Comparison of ENCODE assay signal across 12 cellular contexts in genomic region chr13:44692173-44692713, GRCh38.
A peak's percentile ranks its signal among the peaks of the same experiment; 100 is the strongest.
DNase-seq lines count a peak whose midpoint lies in the region; ATAC-seq and TF ChIP-seq lines count a peak whose summit lies in the region.
"Had no signal": no experiment of that assay in that cellular context is flagged by ENCODE, and none has a peak within 500 bp of the region (broad histone marks: within the 10 kb centered on the region; RNA-seq: fewer than 3 reads in every experiment).

No MANE protein-coding gene starts in this region.

- H3K27ac ChIP-seq in SK-N-SH (ENCODE audit: low read depth in 2 of 2, low read length in 1 of 2) (no peak overlapping the region), HCT116 (ENCODE audit: low read depth, low read length) (no peak overlapping the region), SK-N-MC (no peak overlapping the region)
- H3K27ac ChIP-seq: vagina had no signal

- H3K27me3 ChIP-seq in SK-N-SH (ENCODE audit: insufficient read depth): no peaks in the 10 kb centered on the region
- no peaks in the 10 kb centered on the region for H3K27me3 ChIP-seq in HCT116 (ENCODE audit: insufficient read depth, low read length)
- H3K27me3 ChIP-seq: vagina had no signal

- intact Hi-C loops in HCT116 (cut with micrococcal nuclease): no loop called here

- POLR2A ChIA-PET in SK-N-SH (lab: Yijun Ruan, JAX): no interaction called here
- POLR2A ChIA-PET in HCT116 (lab: Charles Lee): interaction anchor here (0.6 to 3.0 kb wide), 21 partner anchors 11 to 514 kb away, joined by 3 to 43 read pairs (median 4); no protein-coding TSS in a partner anchor

- ATAC-seq in SK-N-SH treated with all-trans-retinoic acid at 6 μM for 48 hours (peak; percentile 58), HCT116 (peak; percentile 89), HG03280 (IDR thresholded peaks at IDR 0.05; ENCODE audit: unreplicated experiment) (no peak)
- no peak for ATAC-seq in activated T-cell treated with anti-CD3 and anti-CD28 coated beads, Interleukin-2, amount 50 U/mL, for 72 hours (replicated peaks in 1 of 2)

- TSS peak; percentile 96 for BruUV-seq in HCT116 (replicated peaks; lab: Mats Ljungman, UMichigan)

- no peak for DNase-seq in SK-N-SH
- DNase-seq in HCT116 (ENCODE audit: low read depth, low spot score): peak; percentile 70
- peak; percentile 20 for DNase-seq in SK-N-MC (ENCODE audit: low read depth, low spot score)
- DNase-seq in islet precursor cell: peak; percentile 50
- DNase-seq in stimulated activated CD4-positive, alpha-beta T cell treated with anti-CD3 and anti-CD28 coated beads, Interleukin-12 subunit alpha, Interleukin-12 subunit beta, amount 100 ng/mL, for 4 hours: no peak
- no peak for DNase-seq in activated T-cell treated with anti-CD3 and anti-CD28 coated beads, Interleukin-2, amount 50 U/mL, for 72 hours
- DNase-seq: activated CD4-positive, alpha-beta T cell treated with anti-CD3 and anti-CD28 coated beads for 4 hours; activated naive CD8-positive, alpha-beta T cell treated with anti-CD3 and anti-CD28 coated beads, Interleukin-2, amount 10 ng/mL, durations not matched to agents 7 days and 5 days; stimulated activated naive CD4-positive, alpha-beta T cell treated with Interleukin-2 at 50 U/mL for 16 hours had no signal

- no peaks in the 10 kb centered on the region for H3K36me3 ChIP-seq in SK-N-SH (replicated peaks in 1 of 2; ENCODE audit: control insufficient read depth in 1 of 2, insufficient read depth in 2 of 2, low read length in 1 of 2)
- H3K36me3 ChIP-seq in HCT116 (ENCODE audit: control insufficient read depth in 1 of 2, insufficient read depth in 2 of 2, low read length in 2 of 2): no peaks in the 10 kb centered on the region
- no peaks in the 10 kb centered on the region for H3K36me3 ChIP-seq in SK-N-MC (ENCODE audit: insufficient read depth, low read length)
- H3K36me3 ChIP-seq: vagina had no signal

- no peaks in the 10 kb centered on the region for H3K9me3 Mint-ChIP-seq in activated T-cell treated with anti-CD3 and anti-CD28 coated beads, Interleukin-2, amount 50 U/mL, for 72 hours

- TF ChIP-seq POLR2A in HCT116 (IDR thresholded peaks at IDR 0.05; ENCODE audit: borderline replicate concordance, extremely low read depth, insufficient read depth, insufficient read length): peak; percentile 100

- peaks cover 4 to 7% of the 10 kb centered on the region in 2 experiments; a peak in 1 of 4 replicates for H3K4me1 ChIP-seq in SK-N-SH (ENCODE audit: control insufficient read depth in 1 of 2, insufficient read depth in 2 of 2, low read depth in 1 of 2, low read length in 1 of 2)
- no peaks in the 10 kb centered on the region for H3K4me1 ChIP-seq in HCT116 (ENCODE audit: control insufficient read depth in 1 of 2, insufficient read depth in 2 of 2, low read length in 2 of 2)
- H3K4me1 ChIP-seq: vagina had no signal

- CTCF ChIA-PET in SK-N-SH (lab: Yijun Ruan, JAX) (no interaction called here), HCT116 (lab: Charles Lee) (interaction anchor here (0.7 to 1.2 kb wide), 4 partner anchors 10 to 126 kb away, joined by 3 to 4 read pairs (median 4); no protein-coding TSS in a partner anchor)

- no peak overlapping the region for H3K27ac Mint-ChIP-seq in activated T-cell treated with anti-CD3 and anti-CD28 coated beads, Interleukin-2, amount 50 U/mL, for 72 hours
- H3K27ac Mint-ChIP-seq: activated naive CD8-positive, alpha-beta T cell treated with anti-CD3 and anti-CD28 coated beads, Interleukin-2, amount 10 ng/mL, durations not matched to agents 7 days and 5 days had no signal

- TF ChIP-seq RAD21 in SK-N-SH (IDR thresholded peaks at IDR 0.05; ENCODE audit: low read length) (no peak), HCT116 (IDR thresholded peaks at IDR 0.05; ENCODE audit: low read depth) (no peak)

- H3K4me2 ChIP-seq in SK-N-SH (no peak overlapping the region), HCT116 (ENCODE audit: low read length) (no peak overlapping the region)

- no peak overlapping the region for H3K4me3 Mint-ChIP-seq in activated T-cell treated with anti-CD3 and anti-CD28 coated beads, Interleukin-2, amount 50 U/mL, for 72 hours
- H3K4me3 Mint-ChIP-seq: activated naive CD8-positive, alpha-beta T cell treated with anti-CD3 and anti-CD28 coated beads, Interleukin-2, amount 10 ng/mL, durations not matched to agents 7 days and 5 days had no signal

- peaks cover 32% of the 10 kb centered on the region for H3K27me3 Mint-ChIP-seq in activated T-cell treated with anti-CD3 and anti-CD28 coated beads, Interleukin-2, amount 50 U/mL, for 72 hours (ENCODE audit: low read depth)

- H3K79me2 ChIP-seq in SK-N-SH (ENCODE audit: insufficient read depth): no peaks in the 10 kb centered on the region
- H3K79me2 ChIP-seq in HCT116 (ENCODE audit: insufficient read depth, low read length): no peaks in the 10 kb centered on the region

- no peak for TF ChIP-seq EP300 in SK-N-SH (IDR thresholded peaks at IDR 0.05; ENCODE audit: borderline replicate concordance in 1 of 2, low read depth in 1 of 2, low read length in 1 of 2)

- no peaks in the 10 kb centered on the region for H3K4me1 Mint-ChIP-seq in activated T-cell treated with anti-CD3 and anti-CD28 coated beads, Interleukin-2, amount 50 U/mL, for 72 hours (ENCODE audit: low read depth)

- H3K36me3 Mint-ChIP-seq in activated T-cell treated with anti-CD3 and anti-CD28 coated beads, Interleukin-2, amount 50 U/mL, for 72 hours (ENCODE audit: insufficient read depth in 2 of 2): no peaks in the 10 kb centered on the region
- H3K36me3 Mint-ChIP-seq: activated naive CD8-positive, alpha-beta T cell treated with anti-CD3 and anti-CD28 coated beads, Interleukin-2, amount 10 ng/mL, durations not matched to agents 7 days and 5 days had no signal

- no peaks in the 10 kb centered on the region for H3K9me2 ChIP-seq in SK-N-SH
- H3K9me2 ChIP-seq in HCT116 (ENCODE audit: insufficient read depth): no peaks in the 10 kb centered on the region

- H3F3A ChIP-seq in SK-N-SH (replicated peaks; ENCODE audit: insufficient read depth): no peaks in the 10 kb centered on the region

- H4K20me1 ChIP-seq in SK-N-SH (ENCODE audit: insufficient read depth) (no peaks in the 10 kb centered on the region), HCT116 (ENCODE audit: insufficient read depth) (no peaks in the 10 kb centered on the region)

- TF ChIP-seq CTCF in SK-N-SH (IDR thresholded peaks at IDR 0.05): no peak
- TF ChIP-seq CTCF in HCT116 (IDR thresholded peaks at IDR 0.05 in 2 of 3, conservative IDR thresholded peaks at IDR 0.05 in 1 of 3; ENCODE audit: borderline replicate concordance in 1 of 3, insufficient read depth in 1 of 3, low read depth in 2 of 3, low read length in 2 of 3): peak in 2 of 3 experiments; percentile 20 to 35; a peak in 2 of 6 replicates

- H3K9me3 ChIP-seq in SK-N-SH (no peaks in the 10 kb centered on the region), HCT116 (ENCODE audit: control insufficient read depth in 1 of 2, insufficient read depth in 1 of 2, low read depth in 1 of 2, low read length in 2 of 2) (no peaks in the 10 kb centered on the region), SK-N-MC (ENCODE audit: low read depth, low read length) (no peaks in the 10 kb centered on the region)
- H3K9me3 ChIP-seq: vagina had no signal

- RAD21 ChIA-PET in HCT116 (lab: Charles Lee; ENCODE audit: low non-redundant PET in 1 of 2, low total read pairs in 2 of 2, uncharacterized antibody in 2 of 2, unreplicated experiment in 2 of 2): no interaction called here

- no peak overlapping the region for H3K9ac ChIP-seq in SK-N-SH
- no peak overlapping the region for H3K9ac ChIP-seq in HCT116 (ENCODE audit: low read length)
- no peak overlapping the region for H3K9ac ChIP-seq in SK-N-MC (ENCODE audit: insufficient read length)

- H2AFZ ChIP-seq in SK-N-SH (ENCODE audit: low read depth) (no peak overlapping the region), HCT116 (ENCODE audit: low read depth, low read length, poor library complexity, severe bottlenecking) (no peak overlapping the region)

- no peak overlapping the region for H3K4me3 ChIP-seq in SK-N-SH (ENCODE audit: low read depth in 2 of 2, low read length in 1 of 2)
- H3K4me3 ChIP-seq in HCT116 (replicated peaks in 1 of 2; ENCODE audit: low read depth in 1 of 2, low read length in 2 of 2): no peak overlapping the region
- H3K4me3 ChIP-seq in SK-N-MC: no peak overlapping the region
- H3K4me3 ChIP-seq: vagina had no signal

- WGBS in SK-N-SH (ENCODE audit: low lambda C conversion rate): 96% methylated on average over 2 of the region's 2 CpGs

TF ChIP-seq in SK-N-SH treated with all-trans-retinoic acid at 6 μM for 48 hours, 23 proteins besides CTCF, POLR2A, EP300 and RAD21 (continues in another document):
- 0 out of 2 replicates have a peak, but pooled peaks have one; percentile 52 for TF ChIP-seq RARB (CRISPR knock-in tag; IDR thresholded peaks at IDR 0.05)
- TF ChIP-seq GLIS3 (CRISPR knock-in tag; IDR thresholded peaks at IDR 0.05): 0 out of 2 replicates have a peak, but pooled peaks have one; percentile 72
- TF ChIP-seq ESRRG (CRISPR knock-in tag; IDR thresholded peaks at IDR 0.05): 0 out of 2 replicates have a peak, but pooled peaks have one; percentile 55
- TF ChIP-seq ZC3H10 (CRISPR knock-in tag; IDR thresholded peaks at IDR 0.05): 0 out of 2 replicates have a peak, but pooled peaks have one; percentile 39
- no peak for TF ChIP-seq ISL1 (CRISPR knock-in tag; IDR thresholded peaks at IDR 0.05)

TF ChIP-seq in SK-N-SH, 30 proteins besides CTCF, POLR2A, EP300 and RAD21 (continues in another document):
- TF ChIP-seq TAF1 (IDR thresholded peaks at IDR 0.05; ENCODE audit: borderline replicate concordance, low read depth, low read length): no peak
- TF ChIP-seq POLR2AphosphoS5 (IDR thresholded peaks at IDR 0.05; ENCODE audit: low read depth, low read length): no peak
- no peak for TF ChIP-seq FOSL2 (IDR thresholded peaks at IDR 0.05; ENCODE audit: borderline replicate concordance, low read depth)
- TF ChIP-seq NFIC (IDR thresholded peaks at IDR 0.05; ENCODE audit: borderline replicate concordance): no peak
- no peak for TF ChIP-seq SMC3 (IDR thresholded peaks at IDR 0.05; ENCODE audit: low read depth, low read length)

TF ChIP-seq in HCT116, 20 proteins besides CTCF, POLR2A, EP300 and RAD21:
- TF ChIP-seq POLR2AphosphoS5 (IDR thresholded peaks at IDR 0.05; ENCODE audit: low read depth, low read length) (peak; percentile 73), ELF1 (IDR thresholded peaks at IDR 0.05; ENCODE audit: borderline replicate concordance, low read depth) (no peak)

Comparison
In these comparisons a context has a peak if more than half of its experiments do, and no peak if none do; other contexts are left out.
1. ATAC-seq: peak in SK-N-SH treated with all-trans-retinoic acid at 6 μM for 48 hours (single experiment) and HCT116 (single experiment); none in HG03280 (single experiment) and activated T-cell treated with anti-CD3 and anti-CD28 coated beads, Interleukin-2, amount 50 U/mL, for 72 hours (0 of 2).
2. DNase-seq: peak in HCT116 (single experiment), SK-N-MC (single experiment) and islet precursor cell (single experiment); none in SK-N-SH (single experiment), stimulated activated CD4-positive, alpha-beta T cell treated with anti-CD3 and anti-CD28 coated beads, Interleukin-12 subunit alpha, Interleukin-12 subunit beta, amount 100 ng/mL, for 4 hours (single experiment) and activated T-cell treated with anti-CD3 and anti-CD28 coated beads, Interleukin-2, amount 50 U/mL, for 72 hours (0 of 2).